In the genomic region with DNA sequence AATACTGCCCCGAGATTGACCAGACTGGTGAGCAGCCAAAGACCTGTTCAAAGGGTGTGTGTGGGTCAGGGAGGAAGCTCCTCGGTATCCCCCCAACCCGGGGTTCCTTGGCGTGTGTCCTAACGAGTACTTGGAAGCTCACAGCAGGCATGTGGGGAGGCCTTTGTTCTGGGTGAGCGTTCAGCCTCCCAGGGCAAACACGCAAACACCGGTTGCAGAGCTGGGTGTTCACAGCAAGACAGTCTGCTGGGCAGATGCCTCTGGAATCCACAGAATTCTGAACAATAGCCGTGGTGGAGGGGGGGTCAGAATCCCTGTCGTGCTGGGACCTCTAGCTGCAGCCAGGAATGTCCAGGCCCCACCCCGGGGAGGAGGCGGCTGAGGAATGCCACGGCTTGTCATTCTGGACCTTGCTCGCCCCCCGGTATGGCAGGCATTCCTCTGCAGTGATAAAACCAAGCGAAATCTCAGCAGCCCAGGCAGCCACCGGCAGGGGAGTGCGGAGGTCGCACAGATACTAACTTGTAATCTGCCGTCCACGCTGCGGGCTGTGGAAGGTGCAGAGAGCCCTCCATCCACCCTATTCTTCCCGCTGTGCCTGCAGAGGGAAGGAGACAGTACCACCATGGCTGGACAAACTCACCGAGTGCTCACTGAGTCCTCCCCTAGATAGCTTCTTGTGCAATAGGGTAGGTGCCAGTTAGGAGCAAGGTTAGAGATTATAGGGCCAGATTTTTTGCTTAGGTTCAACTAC, we compare ENCODE assay signal across 8 cellular contexts.
DNase-seq lines count a peak whose midpoint lies in the region; ATAC-seq, FAIRE-seq and TF ChIP-seq lines count a peak whose summit lies in the region.
"Not testable (repeated sequence)": the region's sequence is repeated elsewhere in the genome, so short reads cannot be mapped to it uniquely, and the experiment has no call there.

No MANE protein-coding gene starts in this region.

- H3K27ac Mint-ChIP-seq in T-helper 1 cell treated with Interleukin-12 subunit alpha and Interleukin-12 subunit beta and Interleukin-4 antibody, amounts not matched to agents 30 μg/mL and 1 μg/mL, for 36 hours: peak overlapping the region; percentile 49

- not testable (repeated sequence) for H3K9me3 ChIP-seq in heart left ventricle, lower lobe of right lung, psoas muscle

- intact Hi-C loops in heart left ventricle (cut with DNase I); lower lobe of right lung (cut with DNase I); psoas muscle (cut with DNase I): not testable (repeated sequence)

- not testable (repeated sequence) for TF ChIP-seq CTCF in heart left ventricle (IDR thresholded peaks at IDR 0.05); lower lobe of right lung (IDR thresholded peaks at IDR 0.05); psoas muscle (IDR thresholded peaks at IDR 0.05)

- ATAC-seq in heart left ventricle: peak in 1 of 4 donors; percentile 2
- not testable (repeated sequence) for ATAC-seq in lower lobe of right lung, psoas muscle

- not testable (repeated sequence) for H3K9me3 Mint-ChIP-seq in T-helper 1 cell treated with Interleukin-12 subunit alpha and Interleukin-12 subunit beta and Interleukin-4 antibody, amounts not matched to agents 30 μg/mL and 1 μg/mL, for 36 hours

- not testable (repeated sequence) for H3K36me3 ChIP-seq in heart left ventricle; lower lobe of right lung; psoas muscle (ENCODE audit: insufficient read depth in 1 of 2, low read depth in 1 of 2)

- peak overlapping the region; percentile 34 for H3K4me3 Mint-ChIP-seq in T-helper 1 cell treated with Interleukin-12 subunit alpha and Interleukin-12 subunit beta and Interleukin-4 antibody, amounts not matched to agents 30 μg/mL and 1 μg/mL, for 36 hours

- TF ChIP-seq POLR2A in heart left ventricle (IDR thresholded peaks at IDR 0.05): not testable (repeated sequence)

- not testable (repeated sequence) for H3K27me3 Mint-ChIP-seq in T-helper 1 cell treated with Interleukin-12 subunit alpha and Interleukin-12 subunit beta and Interleukin-4 antibody, amounts not matched to agents 30 μg/mL and 1 μg/mL, for 36 hours (ENCODE audit: low read depth)

- H3K36me3 Mint-ChIP-seq in T-helper 1 cell treated with Interleukin-12 subunit alpha and Interleukin-12 subunit beta and Interleukin-4 antibody, amounts not matched to agents 30 μg/mL and 1 μg/mL, for 36 hours (ENCODE audit: low read depth): not testable (repeated sequence)

- DNase-seq in ELF-1 (ENCODE audit: low read depth, low spot score) (peak; percentile 98), NCI-H1092 treated with DMSO at 0.1 percent for 48 hours (lab: John Stamatoyannopoulos, UW) (peak; percentile 60), brain pericyte (ENCODE audit: low read depth, low spot score) (peak; percentile 54), heart left ventricle (peak in 2 of 5 donors; percentile 45 to 51), lower lobe of right lung (peak; percentile 50), psoas muscle (peak; percentile 34 to 53), urothelium cell line (ENCODE audit: low spot score) (peak; percentile 37)

- H3K27me3 ChIP-seq in heart left ventricle; lower lobe of right lung (ENCODE audit: low read depth); psoas muscle (ENCODE audit: insufficient read depth in 3 of 3, low read length in 2 of 3): not testable (repeated sequence)

- H3K4me3 ChIP-seq in heart left ventricle: peak overlapping the region in 4 of 12 donors; percentile 1 to 25 (median 13)
- not testable (repeated sequence) for H3K4me3 ChIP-seq in lower lobe of right lung, psoas muscle

- H3K4me1 ChIP-seq in heart left ventricle (peaks cover 0 to 40% (median 21%) of the 10 kb centered on the region in 12 donors), lower lobe of right lung (peaks cover 22% of the 10 kb centered on the region)
- H3K4me1 ChIP-seq in psoas muscle: not testable (repeated sequence)

- H3K4me1 Mint-ChIP-seq in T-helper 1 cell treated with Interleukin-12 subunit alpha and Interleukin-12 subunit beta and Interleukin-4 antibody, amounts not matched to agents 30 μg/mL and 1 μg/mL, for 36 hours (ENCODE audit: low read depth): peaks cover 15% of the 10 kb centered on the region

- not testable (repeated sequence) for FAIRE-seq in urothelium cell line (lab: Jason Lieb, UNC)

- 26 to 53% (median 27%) methylated on average over 8 to 24 of the region's 24 CpGs for WGBS in heart left ventricle, 4 donors
- WGBS in psoas muscle, 3 donors: 58 to 60% (median 60%) methylated on average over 23 to 24 of the region's 24 CpGs

- H3K27ac ChIP-seq in heart left ventricle: peak overlapping the region in 11 of 12 donors; percentile 37 to 98 (median 95)
- not testable (repeated sequence) for H3K27ac ChIP-seq in lower lobe of right lung, psoas muscle
